ENCODE assay signal across 1 cellular context in the genomic region with DNA sequence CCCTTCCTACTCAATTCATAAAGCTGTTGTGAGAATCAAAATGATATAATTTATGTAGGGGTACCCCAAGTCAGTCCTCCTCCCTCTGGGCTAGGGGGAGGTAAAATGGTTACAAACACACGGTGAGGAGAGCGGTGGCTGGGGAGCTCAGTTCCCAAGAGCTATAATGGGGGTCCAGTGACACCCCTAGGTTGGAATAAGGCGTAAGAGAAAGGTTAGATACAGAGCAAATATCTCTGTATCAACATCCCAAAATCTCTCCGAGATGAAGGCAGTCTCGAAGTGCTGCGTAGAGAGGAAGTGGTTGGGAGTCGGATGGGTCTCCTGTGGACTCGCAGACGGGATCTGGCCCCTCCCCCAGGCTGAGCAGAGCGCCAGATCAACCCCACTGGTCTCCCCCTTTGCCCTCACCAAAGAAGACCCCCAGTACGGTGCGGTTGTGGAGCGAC.
TF ChIP-seq lines count a peak whose summit lies in the region.

No MANE protein-coding gene starts in this region.

TF ChIP-seq in GM23338, 12 proteins besides CTCF, POLR2A, EP300 and RAD21:
- TF ChIP-seq, protein P1, sequence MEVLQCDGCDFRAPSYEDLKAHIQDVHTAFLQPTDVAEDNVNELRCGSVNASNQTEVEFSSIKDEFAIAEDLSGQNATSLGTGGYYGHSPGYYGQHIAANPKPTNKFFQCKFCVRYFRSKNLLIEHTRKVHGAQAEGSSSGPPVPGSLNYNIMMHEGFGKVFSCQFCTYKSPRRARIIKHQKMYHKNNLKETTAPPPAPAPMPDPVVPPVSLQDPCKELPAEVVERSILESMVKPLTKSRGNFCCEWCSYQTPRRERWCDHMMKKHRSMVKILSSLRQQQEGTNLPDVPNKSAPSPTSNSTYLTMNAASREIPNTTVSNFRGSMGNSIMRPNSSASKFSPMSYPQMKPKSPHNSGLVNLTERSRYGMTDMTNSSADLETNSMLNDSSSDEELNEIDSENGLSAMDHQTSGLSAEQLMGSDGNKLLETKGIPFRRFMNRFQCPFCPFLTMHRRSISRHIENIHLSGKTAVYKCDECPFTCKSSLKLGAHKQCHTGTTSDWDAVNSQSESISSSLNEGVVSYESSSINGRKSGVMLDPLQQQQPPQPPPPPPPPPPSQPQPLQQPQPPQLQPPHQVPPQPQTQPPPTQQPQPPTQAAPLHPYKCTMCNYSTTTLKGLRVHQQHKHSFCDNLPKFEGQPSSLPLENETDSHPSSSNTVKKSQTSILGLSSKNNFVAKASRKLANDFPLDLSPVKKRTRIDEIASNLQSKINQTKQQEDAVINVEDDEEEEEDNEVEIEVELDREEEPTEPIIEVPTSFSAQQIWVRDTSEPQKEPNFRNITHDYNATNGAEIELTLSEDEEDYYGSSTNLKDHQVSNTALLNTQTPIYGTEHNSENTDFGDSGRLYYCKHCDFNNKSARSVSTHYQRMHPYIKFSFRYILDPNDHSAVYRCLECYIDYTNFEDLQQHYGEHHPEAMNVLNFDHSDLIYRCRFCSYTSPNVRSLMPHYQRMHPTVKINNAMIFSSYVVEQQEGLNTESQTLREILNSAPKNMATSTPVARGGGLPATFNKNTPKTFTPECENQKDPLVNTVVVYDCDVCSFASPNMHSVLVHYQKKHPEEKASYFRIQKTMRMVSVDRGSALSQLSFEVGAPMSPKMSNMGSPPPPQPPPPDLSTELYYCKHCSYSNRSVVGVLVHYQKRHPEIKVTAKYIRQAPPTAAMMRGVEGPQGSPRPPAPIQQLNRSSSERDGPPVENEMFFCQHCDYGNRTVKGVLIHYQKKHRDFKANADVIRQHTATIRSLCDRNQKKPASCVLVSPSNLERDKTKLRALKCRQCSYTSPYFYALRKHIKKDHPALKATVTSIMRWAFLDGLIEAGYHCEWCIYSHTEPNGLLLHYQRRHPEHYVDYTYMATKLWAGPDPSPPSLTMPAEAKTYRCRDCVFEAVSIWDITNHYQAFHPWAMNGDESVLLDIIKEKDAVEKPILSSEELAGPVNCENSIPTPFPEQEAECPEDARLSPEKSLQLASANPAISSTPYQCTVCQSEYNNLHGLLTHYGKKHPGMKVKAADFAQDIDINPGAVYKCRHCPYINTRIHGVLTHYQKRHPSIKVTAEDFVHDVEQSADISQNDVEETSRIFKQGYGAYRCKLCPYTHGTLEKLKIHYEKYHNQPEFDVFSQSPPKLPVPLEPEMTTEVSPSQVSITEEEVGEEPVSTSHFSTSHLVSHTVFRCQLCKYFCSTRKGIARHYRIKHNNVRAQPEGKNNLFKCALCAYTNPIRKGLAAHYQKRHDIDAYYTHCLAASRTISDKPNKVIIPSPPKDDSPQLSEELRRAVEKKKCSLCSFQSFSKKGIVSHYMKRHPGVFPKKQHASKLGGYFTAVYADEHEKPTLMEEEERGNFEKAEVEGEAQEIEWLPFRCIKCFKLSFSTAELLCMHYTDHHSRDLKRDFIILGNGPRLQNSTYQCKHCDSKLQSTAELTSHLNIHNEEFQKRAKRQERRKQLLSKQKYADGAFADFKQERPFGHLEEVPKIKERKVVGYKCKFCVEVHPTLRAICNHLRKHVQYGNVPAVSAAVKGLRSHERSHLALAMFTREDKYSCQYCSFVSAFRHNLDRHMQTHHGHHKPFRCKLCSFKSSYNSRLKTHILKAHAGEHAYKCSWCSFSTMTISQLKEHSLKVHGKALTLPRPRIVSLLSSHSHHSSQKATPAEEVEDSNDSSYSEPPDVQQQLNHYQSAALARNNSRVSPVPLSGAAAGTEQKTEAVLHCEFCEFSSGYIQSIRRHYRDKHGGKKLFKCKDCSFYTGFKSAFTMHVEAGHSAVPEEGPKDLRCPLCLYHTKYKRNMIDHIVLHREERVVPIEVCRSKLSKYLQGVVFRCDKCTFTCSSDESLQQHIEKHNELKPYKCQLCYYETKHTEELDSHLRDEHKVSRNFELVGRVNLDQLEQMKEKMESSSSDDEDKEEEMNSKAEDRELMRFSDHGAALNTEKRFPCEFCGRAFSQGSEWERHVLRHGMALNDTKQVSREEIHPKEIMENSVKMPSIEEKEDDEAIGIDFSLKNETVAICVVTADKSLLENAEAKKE (CRISPR knock-in tag; IDR thresholded peaks at IDR 0.05): no peak
- TF ChIP-seq EZH2 (IDR thresholded peaks at IDR 0.05; ENCODE audit: low read depth, unreplicated experiment) (peak; percentile 100), REST (IDR thresholded peaks at IDR 0.05; ENCODE audit: unreplicated experiment) (no peak), ETS1 (IDR thresholded peaks at IDR 0.05) (no peak), ZNF331 (CRISPR knock-in tag; IDR thresholded peaks at IDR 0.05; ENCODE audit: low read depth) (no peak)
